In genomic region chr2:38835990-38836389, GRCh38 we compare ENCODE assay signal across 1 cellular context.
A peak's percentile ranks its signal among the peaks of the same experiment; 100 is the strongest.
TF ChIP-seq lines count a peak whose summit lies in the region.

No MANE protein-coding gene starts in this region.

TF ChIP-seq in GM12878, 131 proteins besides CTCF, POLR2A, EP300 and RAD21 (continued from another document):
- TF ChIP-seq ZBTB4 (CRISPR knock-in tag; IDR thresholded peaks at IDR 0.05) = no peak
- no peak for TF ChIP-seq CHD1 (IDR thresholded peaks at IDR 0.05; ENCODE audit: low read depth, low read length)
- TF ChIP-seq EED (IDR thresholded peaks at IDR 0.05; ENCODE audit: low read depth) = peak; percentile 60; the same call in 1 of the 2 replicates
- TF ChIP-seq, protein P1, sequence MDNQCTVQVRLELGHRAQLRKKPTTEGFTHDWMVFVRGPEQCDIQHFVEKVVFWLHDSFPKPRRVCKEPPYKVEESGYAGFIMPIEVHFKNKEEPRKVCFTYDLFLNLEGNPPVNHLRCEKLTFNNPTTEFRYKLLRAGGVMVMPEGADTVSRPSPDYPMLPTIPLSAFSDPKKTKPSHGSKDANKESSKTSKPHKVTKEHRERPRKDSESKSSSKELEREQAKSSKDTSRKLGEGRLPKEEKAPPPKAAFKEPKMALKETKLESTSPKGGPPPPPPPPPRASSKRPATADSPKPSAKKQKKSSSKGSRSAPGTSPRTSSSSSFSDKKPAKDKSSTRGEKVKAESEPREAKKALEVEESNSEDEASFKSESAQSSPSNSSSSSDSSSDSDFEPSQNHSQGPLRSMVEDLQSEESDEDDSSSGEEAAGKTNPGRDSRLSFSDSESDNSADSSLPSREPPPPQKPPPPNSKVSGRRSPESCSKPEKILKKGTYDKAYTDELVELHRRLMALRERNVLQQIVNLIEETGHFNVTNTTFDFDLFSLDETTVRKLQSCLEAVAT (IDR thresholded peaks at IDR 0.05) = no peak
- no peak for TF ChIP-seq NR2F1 (conservative IDR thresholded peaks at IDR 0.05)
TF ChIP-seq in GM12878: peak in this region for 9.
